ENCODE assay signal across 24 cellular contexts in genomic region chr17:61699694-61700093, GRCh38.
"Had no signal": no experiment of that assay in that cellular context is flagged by ENCODE, and none has a peak within 500 bp of the region (broad histone marks: within the 10 kb centered on the region; RNA-seq: fewer than 3 reads in every experiment).

No MANE protein-coding gene starts in this region.

- H3K36me3 ChIP-seq: colonic mucosa, esophagus squamous epithelium, gastrocnemius medialis, heart right ventricle, left lung, lower lobe of right lung had no signal

- H3K4me3 ChIP-seq: colonic mucosa, esophagus squamous epithelium, gastrocnemius medialis, heart right ventricle, left lung, lower lobe of right lung, mucosa of descending colon had no signal

- ATAC-seq: effector memory CD8-positive, alpha-beta T cell; esophagus mucosa; gastrocnemius medialis; heart right ventricle; left cardiac atrium; left lung; left ventricle myocardium superior; lower lobe of right lung; mucosa of descending colon had no signal

- DNase-seq: colonic mucosa; cortex of kidney; effector CD8-positive, alpha-beta T cell; effector memory CD8-positive, alpha-beta T cell; endodermal cell; esophagus squamous epithelium; foreskin melanocyte; gastrocnemius medialis; glutamatergic neuron; head of caudate nucleus; heart right ventricle; hippocampal formation; left cardiac atrium; left lung; left ventricle myocardium superior; lower lobe of right lung; mesenchymal stem cell; mucosa of descending colon; naive B cell had no signal

- FAIRE-seq: endometrium, islet of Langerhans, keratinocyte had no signal

- H3K27ac ChIP-seq: colonic mucosa, epithelial cell of prostate, esophagus squamous epithelium, gastrocnemius medialis, heart right ventricle, left lung, lower lobe of right lung had no signal

- H3K27me3 ChIP-seq: colonic mucosa, esophagus squamous epithelium, gastrocnemius medialis, heart right ventricle, left lung had no signal

- H3K4me1 ChIP-seq: colonic mucosa, esophagus squamous epithelium, gastrocnemius medialis, heart right ventricle, left lung, lower lobe of right lung had no signal
